In genomic region chr19:10419646-10420443, GRCh38 we compare ENCODE assay signal across 2 cellular contexts.
TF ChIP-seq lines count a peak whose summit lies in the region.

No MANE protein-coding gene starts in this region.

TF ChIP-seq in IMR-90, 13 proteins besides CTCF, POLR2A, EP300 and RAD21 (continued from another document):
- no peak for TF ChIP-seq CHD1 (IDR thresholded peaks at IDR 0.05; ENCODE audit: low read depth, low read length)
- TF ChIP-seq BHLHE40 (IDR thresholded peaks at IDR 0.05; ENCODE audit: low read depth, low read length): no peak; the same call in none of the 2 replicates
- TF ChIP-seq RCOR1 (IDR thresholded peaks at IDR 0.05; ENCODE audit: insufficient replicate concordance, low read length): no peak
- no peak for TF ChIP-seq MAFK (IDR thresholded peaks at IDR 0.05; ENCODE audit: low read depth, low read length)
- no peak for TF ChIP-seq RFX5 (IDR thresholded peaks at IDR 0.05; ENCODE audit: low read depth, low read length)
- no peak for TF ChIP-seq FOS (IDR thresholded peaks at IDR 0.05; ENCODE audit: low read depth, low read length)
- TF ChIP-seq SMC3 (IDR thresholded peaks at IDR 0.05; ENCODE audit: low read depth, low read length): no peak
- peak; percentile 10; the same call in 1 of the 2 replicates for TF ChIP-seq MAZ (IDR thresholded peaks at IDR 0.05; ENCODE audit: borderline replicate concordance, low read depth, low read length)
- no peak for TF ChIP-seq CEBPB (IDR thresholded peaks at IDR 0.05; ENCODE audit: low read depth, low read length)
- no peak for TF ChIP-seq ELK1 (IDR thresholded peaks at IDR 0.05; ENCODE audit: borderline replicate concordance, low read depth, low read length)
- TF ChIP-seq NFE2L2 (IDR thresholded peaks at IDR 0.05; ENCODE audit: low read depth, low read length): no peak
- peak; percentile 72; the same call in 1 of the 2 replicates for TF ChIP-seq USF2 (IDR thresholded peaks at IDR 0.05; ENCODE audit: low read depth, low read length)

TF ChIP-seq in SK-N-SH, 30 proteins besides CTCF, POLR2A, EP300 and RAD21 (continued from another document):
- TF ChIP-seq MXI1 (IDR thresholded peaks at IDR 0.05; ENCODE audit: low read depth, low read length) (peak; percentile 89), MAX (IDR thresholded peaks at IDR 0.05; ENCODE audit: low read depth) (peak; percentile 98), PBX3 (IDR thresholded peaks at IDR 0.05) (peak; percentile 96), USF1 (IDR thresholded peaks at IDR 0.05; ENCODE audit: borderline replicate concordance, low read depth) (peak; percentile 67; the same call in 1 of the 2 replicates), MEF2A (IDR thresholded peaks at IDR 0.05; ENCODE audit: borderline replicate concordance, low read depth) (no peak), FOSL2 (IDR thresholded peaks at IDR 0.05; ENCODE audit: borderline replicate concordance, low read depth) (no peak)
